ENCODE assay signal across 32 cellular contexts in genomic region chr2:240162531-240162930, GRCh38. TPM values are rescaled to one million over a fixed set of nuclear protein-coding genes. Genes with fewer than 3 reads are reported as not detected.
"Had no signal": no experiment of that assay in that cellular context is flagged by ENCODE, and none has a peak within 500 bp of the region (broad histone marks: within the 10 kb centered on the region; RNA-seq: fewer than 3 reads in every experiment).

No MANE protein-coding gene starts in this region.

- H3K4me3 ChIP-seq: lung, mucosa of descending colon, right lobe of liver, skin epidermis, thoracic aorta had no signal

- H3K4me1 Mint-ChIP-seq: activated CD4-positive, alpha-beta memory T cell treated with anti-CD3 and anti-CD28 coated beads, Interleukin-2, amount 10 ng/mL, durations not matched to agents 7 days and 5 days; activated CD4-positive, alpha-beta T cell treated with anti-CD3 and anti-CD28 coated beads, Interleukin-2, amount 10 ng/mL, durations not matched to agents 7 days and 5 days; activated naive CD8-positive, alpha-beta T cell treated with anti-CD3 and anti-CD28 coated beads, Interleukin-2, amount 10 ng/mL, durations not matched to agents 7 days and 5 days; endodermal cell; nephron progenitor cell; stimulated activated effector memory CD8-positive, alpha-beta T cell treated with anti-CD3 and anti-CD28 coated beads, Interleukin-12 subunit alpha, Interleukin-12 subunit beta, amount 100 ng/mL, for 72 hours had no signal

- ATAC-seq: activated T-cell treated with anti-CD3 and anti-CD28 coated beads, Interleukin-2, amount 50 U/mL, for 4 hours; esophagus mucosa; left colon; mucosa of descending colon; SK-N-SH treated with all-trans-retinoic acid at 6 μM for 48 hours; stimulated activated effector memory CD8-positive, alpha-beta T cell treated with anti-CD3 and anti-CD28 coated beads, Interleukin-12 subunit alpha, Interleukin-12 subunit beta, amount 100 ng/mL, for 72 hours had no signal

- H3K27ac ChIP-seq: right lobe of liver, skin epidermis, thoracic aorta had no signal

- H3K27me3 ChIP-seq: right lobe of liver had no signal

- H3K27ac Mint-ChIP-seq: activated CD4-positive, alpha-beta memory T cell treated with anti-CD3 and anti-CD28 coated beads, Interleukin-2, amount 10 ng/mL, durations not matched to agents 7 days and 5 days; activated CD4-positive, alpha-beta T cell treated with anti-CD3 and anti-CD28 coated beads, Interleukin-2, amount 10 ng/mL, durations not matched to agents 7 days and 5 days; activated naive CD8-positive, alpha-beta T cell treated with anti-CD3 and anti-CD28 coated beads, Interleukin-2, amount 10 ng/mL, durations not matched to agents 7 days and 5 days; activated T-helper 2 cell treated with anti-CD3 and anti-CD28 coated beads, Interferon-gamma antibody, Interleukin-2, Interleukin-4, amounts not matched to agents 10 μg/mL and 5 μg/mL and 100 μg/mL, durations not matched to agents 14 hours and 24 hours and 36 hours; dendritic cell treated with granulocyte-macrophage colony-stimulating factor and Interleukin-4, amounts not matched to agents 40 ng/mL and 50 ng/mL, for 4 days; endodermal cell; nephron progenitor cell; stimulated activated effector memory CD8-positive, alpha-beta T cell treated with anti-CD3 and anti-CD28 coated beads, Interleukin-12 subunit alpha, Interleukin-12 subunit beta, amount 100 ng/mL, for 72 hours; stimulated activated naive CD8-positive, alpha-beta T cell treated with anti-CD3 and anti-CD28 coated beads, Interleukin-15, Interleukin-2, amounts not matched to agents 100 ng/mL and 50 ng/mL, for 24 hours; type B pancreatic cell had no signal

- H3K36me3 Mint-ChIP-seq: activated naive CD8-positive, alpha-beta T cell treated with anti-CD3 and anti-CD28 coated beads, Interleukin-2, amount 10 ng/mL, durations not matched to agents 7 days and 5 days; stimulated activated effector memory CD8-positive, alpha-beta T cell treated with anti-CD3 and anti-CD28 coated beads, Interleukin-12 subunit alpha, Interleukin-12 subunit beta, amount 100 ng/mL, for 72 hours; type B pancreatic cell had no signal

- H3K9me3 ChIP-seq: mucosa of descending colon, right lobe of liver, thoracic aorta had no signal

- DNase-seq: activated CD4-positive, alpha-beta memory T cell treated with anti-CD3 and anti-CD28 coated beads, Interleukin-2, amount 10 ng/mL, durations not matched to agents 7 days and 5 days; activated CD4-positive, alpha-beta T cell treated with anti-CD3 and anti-CD28 coated beads for 1 hour; activated CD4-positive, alpha-beta T cell treated with anti-CD3 and anti-CD28 coated beads, Interleukin-2, amount 10 ng/mL, durations not matched to agents 7 days and 5 days; activated CD8-positive, alpha-beta memory T cell treated with anti-CD3 and anti-CD28 coated beads, Interleukin-2, amount 50 U/mL, for 48 hours; activated naive CD8-positive, alpha-beta T cell treated with anti-CD3 and anti-CD28 coated beads, Interleukin-2, amount 10 ng/mL, durations not matched to agents 7 days and 5 days; activated T-cell treated with anti-CD3 and anti-CD28 coated beads, Interleukin-2, amount 50 U/mL, for 4 hours; amniotic stem cell; caudate nucleus; endodermal cell; foreskin fibroblast; head of caudate nucleus; hippocampal formation; left colon; nephron progenitor cell; nucleus accumbens; stimulated activated CD4-positive, alpha-beta T cell treated with anti-CD3 and anti-CD28 coated beads, Interleukin-4, amount 100 ng/mL, for 24 hours; T-helper 2 cell had no signal

- H3K4me1 ChIP-seq: right lobe of liver had no signal

- H3K4me3 Mint-ChIP-seq: activated CD4-positive, alpha-beta memory T cell treated with anti-CD3 and anti-CD28 coated beads, Interleukin-2, amount 10 ng/mL, durations not matched to agents 7 days and 5 days; activated CD4-positive, alpha-beta T cell treated with anti-CD3 and anti-CD28 coated beads, Interleukin-2, amount 10 ng/mL, durations not matched to agents 7 days and 5 days; activated naive CD8-positive, alpha-beta T cell treated with anti-CD3 and anti-CD28 coated beads, Interleukin-2, amount 10 ng/mL, durations not matched to agents 7 days and 5 days; activated T-cell treated with anti-CD3 and anti-CD28 coated beads, Interleukin-2, amount 50 U/mL, for 4 hours; dendritic cell treated with granulocyte-macrophage colony-stimulating factor and Interleukin-4, amounts not matched to agents 40 ng/mL and 50 ng/mL, for 4 days; endodermal cell; nephron progenitor cell; stimulated activated effector memory CD8-positive, alpha-beta T cell treated with anti-CD3 and anti-CD28 coated beads, Interleukin-12 subunit alpha, Interleukin-12 subunit beta, amount 100 ng/mL, for 72 hours; stimulated activated naive CD8-positive, alpha-beta T cell treated with anti-CD3 and anti-CD28 coated beads, Interleukin-15, Interleukin-2, amounts not matched to agents 100 ng/mL and 50 ng/mL, for 24 hours; type B pancreatic cell had no signal

- H3K36me3 ChIP-seq: right lobe of liver, thoracic aorta had no signal

- H3K27me3 Mint-ChIP-seq: activated CD4-positive, alpha-beta memory T cell treated with anti-CD3 and anti-CD28 coated beads, Interleukin-2, amount 10 ng/mL, durations not matched to agents 7 days and 5 days; activated CD4-positive, alpha-beta T cell treated with anti-CD3 and anti-CD28 coated beads, Interleukin-2, amount 10 ng/mL, durations not matched to agents 7 days and 5 days; activated naive CD8-positive, alpha-beta T cell treated with anti-CD3 and anti-CD28 coated beads, Interleukin-2, amount 10 ng/mL, durations not matched to agents 7 days and 5 days; stimulated activated naive CD8-positive, alpha-beta T cell treated with anti-CD3 and anti-CD28 coated beads, Interleukin-15, Interleukin-2, amounts not matched to agents 100 ng/mL and 50 ng/mL, for 24 hours had no signal

- H3K9me3 Mint-ChIP-seq: activated T-cell treated with anti-CD3 and anti-CD28 coated beads, Interleukin-2, amount 50 U/mL, for 4 hours; endodermal cell; nephron progenitor cell; stimulated activated effector memory CD8-positive, alpha-beta T cell treated with anti-CD3 and anti-CD28 coated beads, Interleukin-12 subunit alpha, Interleukin-12 subunit beta, amount 100 ng/mL, for 72 hours; stimulated activated naive CD8-positive, alpha-beta T cell treated with anti-CD3 and anti-CD28 coated beads, Interleukin-15, Interleukin-2, amounts not matched to agents 100 ng/mL and 50 ng/mL, for 24 hours; type B pancreatic cell had no signal

RNA-seq across cellular contexts. Expression of gene OTOS, which starts 22.1 kb away (rescaled TPM):
- total RNA-seq: activated CD4-positive, alpha-beta memory T cell treated with anti-CD3 and anti-CD28 coated beads, Interleukin-2, amount 10 ng/mL, durations not matched to agents 7 days and 5 days; activated CD4-positive, alpha-beta T cell treated with anti-CD3 and anti-CD28 coated beads, Interleukin-2, amount 10 ng/mL, durations not matched to agents 7 days and 5 days; activated naive CD8-positive, alpha-beta T cell treated with anti-CD3 and anti-CD28 coated beads, Interleukin-2, amount 10 ng/mL, durations not matched to agents 7 days and 5 days; activated T-cell treated with anti-CD3 and anti-CD28 coated beads, Interleukin-2, amount 50 U/mL, for 4 hours; activated T-helper 2 cell treated with anti-CD3 and anti-CD28 coated beads, Interferon-gamma antibody, Interleukin-2, Interleukin-4, amounts not matched to agents 10 μg/mL and 5 μg/mL and 100 μg/mL, durations not matched to agents 14 hours and 24 hours and 36 hours; endodermal cell; esophagus mucosa; left colon; lung; mesenteric fat pad; mucosa of descending colon; myocyte; right lobe of liver; subcutaneous adipose tissue; thoracic aorta had no signal
- polyA plus RNA-seq: lung had no signal
